Comparison of ENCODE assay signal across 28 cellular contexts in genomic region chr14:40280652-40281051, GRCh38.
"Had no signal": no experiment of that assay in that cellular context is flagged by ENCODE, and none has a peak within 500 bp of the region (broad histone marks: within the 10 kb centered on the region; RNA-seq: fewer than 3 reads in every experiment).

No MANE protein-coding gene starts in this region.

- H3K4me1 ChIP-seq: lower lobe of right lung, spleen, upper lobe of left lung had no signal

- H3K36me3 ChIP-seq: brain microvascular endothelial cell, lower lobe of right lung, spleen, thoracic aorta, upper lobe of left lung had no signal

- H3K27me3 Mint-ChIP-seq: stimulated activated memory B cell treated with anti-CD40 and anti-IgM and Interleukin-4, amounts not matched to agents 10 μg/mL and 1 μg/mL and 100 μg/mL, for 72 hours had no signal

- H3K27me3 ChIP-seq: brain microvascular endothelial cell, dorsolateral prefrontal cortex, spleen, upper lobe of left lung had no signal

- H3K27ac Mint-ChIP-seq: activated T-cell treated with anti-CD3 and anti-CD28 coated beads, Interleukin-2, amount 50 U/mL, for 72 hours; mesothelial cell of epicardium; nephron; stimulated activated memory B cell treated with anti-CD40 and anti-IgM and Interleukin-4, amounts not matched to agents 10 μg/mL and 1 μg/mL and 100 μg/mL, for 72 hours had no signal

- H3K4me3 Mint-ChIP-seq: activated T-cell treated with anti-CD3 and anti-CD28 coated beads, Interleukin-2, amount 50 U/mL, for 72 hours; mesothelial cell of epicardium; nephron; stimulated activated memory B cell treated with anti-CD40 and anti-IgM and Interleukin-4, amounts not matched to agents 10 μg/mL and 1 μg/mL and 100 μg/mL, for 72 hours had no signal

- ATAC-seq: activated T-cell treated with anti-CD3 and anti-CD28 coated beads, Interleukin-2, amount 50 U/mL, for 72 hours; lower lobe of right lung; stimulated activated memory B cell treated with anti-CD40 and anti-IgM and Interleukin-4, amounts not matched to agents 10 μg/mL and 1 μg/mL and 100 μg/mL, for 72 hours had no signal

- H3K4me3 ChIP-seq: dorsolateral prefrontal cortex, lower lobe of right lung, spleen, thoracic aorta, upper lobe of left lung had no signal

- H3K27ac ChIP-seq: brain microvascular endothelial cell, dorsolateral prefrontal cortex, lower lobe of right lung, spleen, thoracic aorta, upper lobe of left lung had no signal

- H3K4me1 Mint-ChIP-seq: mesothelial cell of epicardium; nephron; stimulated activated memory B cell treated with anti-CD40 and anti-IgM and Interleukin-4, amounts not matched to agents 10 μg/mL and 1 μg/mL and 100 μg/mL, for 72 hours had no signal

- H3K36me3 Mint-ChIP-seq: stimulated activated memory B cell treated with anti-CD40 and anti-IgM and Interleukin-4, amounts not matched to agents 10 μg/mL and 1 μg/mL and 100 μg/mL, for 72 hours had no signal

- DNase-seq: activated CD4-positive, alpha-beta T cell treated with anti-CD3 and anti-CD28 coated beads, Interleukin-2, amount 50 U/mL, for 1 hour; activated CD4-positive, CD25-positive, alpha-beta regulatory T cell treated with anti-CD3 and anti-CD28 coated beads, Interleukin-2, amount 50 U/mL, for 72 hours; activated CD8-positive, alpha-beta memory T cell treated with anti-CD3 and anti-CD28 coated beads for 24 hours; activated CD8-positive, alpha-beta memory T cell treated with anti-CD3 and anti-CD28 coated beads, Interleukin-2, amount 50 U/mL, for 48 hours; activated effector memory CD4-positive, alpha-beta T cell treated with anti-CD3 and anti-CD28 coated beads, Interleukin-2, amount 50 U/mL, for 16 hours; activated naive CD4-positive, alpha-beta T cell treated with anti-CD3 and anti-CD28 coated beads, Interleukin-2, amount 50 U/mL, for 16 hours; activated T-cell treated with anti-CD3 and anti-CD28 coated beads, Interleukin-2, amount 50 U/mL, for 72 hours; aorta; brain microvascular endothelial cell; central memory CD4-positive, alpha-beta T cell; dorsolateral prefrontal cortex; erythroblast; foreskin melanocyte; glutamatergic neuron; hypothalamus; lower lobe of right lung; occipital lobe; posterior cingulate gyrus; spleen; stimulated activated CD4-positive, alpha-beta T cell treated with anti-CD3 and anti-CD28 coated beads, Interleukin-4, amount 100 ng/mL, for 4 hours; T1000; upper lobe of left lung had no signal

- H3K9me3 ChIP-seq: lower lobe of right lung, spleen, thoracic aorta, upper lobe of left lung had no signal

- FAIRE-seq: colon, keratinocyte had no signal

- H3K9me3 Mint-ChIP-seq: nephron had no signal
